ENCODE assay signal across 22 cellular contexts in the genomic region with DNA sequence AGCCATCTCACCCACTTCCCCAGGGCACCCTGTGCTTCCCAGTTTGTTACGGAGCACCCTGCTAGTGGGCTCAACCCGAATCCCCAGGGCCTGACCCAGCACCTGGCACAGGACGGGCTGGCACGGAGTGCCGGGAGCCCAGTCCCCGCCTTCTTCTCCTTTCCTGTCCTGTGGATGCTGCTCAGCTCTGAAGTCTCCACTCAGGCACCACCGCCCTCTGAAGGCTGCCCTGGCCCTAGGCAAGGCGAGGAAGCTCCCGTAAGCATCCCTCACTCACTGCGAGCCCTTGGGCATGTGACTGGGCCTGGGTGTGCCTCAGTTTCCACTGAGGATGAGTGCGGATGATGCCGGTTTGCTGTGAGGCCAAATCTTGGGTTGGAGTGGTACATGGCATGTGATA. TPM values are rescaled to one million over a fixed set of nuclear protein-coding genes. Genes with fewer than 3 reads are reported as not detected.
DNase-seq lines count a peak whose midpoint lies in the region; ATAC-seq and TF ChIP-seq lines count a peak whose summit lies in the region.
"Had no signal": no experiment of that assay in that cellular context is flagged by ENCODE, and none has a peak within 500 bp of the region (broad histone marks: within the 10 kb centered on the region; RNA-seq: fewer than 3 reads in every experiment).

No MANE protein-coding gene starts in this region.

- H3K27ac Mint-ChIP-seq in MCF 10A (ENCODE audit: low read depth, unreplicated experiment) (no peak overlapping the region), mesothelial cell of epicardium (no peak overlapping the region)
- H3K27ac Mint-ChIP-seq in naive thymus-derived CD8-positive, alpha-beta T cell = no peak overlapping the region
- H3K27ac Mint-ChIP-seq: CD8-positive, alpha-beta T cell had no signal

- H3K9ac ChIP-seq in iPS-20b (ENCODE audit: low read depth, low read length) = no peak overlapping the region
- no peak overlapping the region for H3K9ac ChIP-seq in rectal smooth muscle tissue (ENCODE audit: low read length)
- H3K9ac ChIP-seq: BLaER1, SK-N-SH had no signal

- no peak overlapping the region for H3K4me3 ChIP-seq in breast epithelium
- no peak overlapping the region for H3K4me3 ChIP-seq in SJCRH30
- H3K4me3 ChIP-seq in iPS-20b (ENCODE audit: low read length) = peak overlapping the region; percentile 15; the same call in 1 of the 2 replicates
- no peak overlapping the region for H3K4me3 ChIP-seq in rectal smooth muscle tissue (ENCODE audit: low read length)
- H3K4me3 ChIP-seq: BLaER1, GM12878, Peyer's patch had no signal

- no peak for TF ChIP-seq CTCF in breast epithelium (IDR thresholded peaks at IDR 0.05)
- no peak for TF ChIP-seq CTCF in MCF 10A (IDR thresholded peaks at IDR 0.05; ENCODE audit: unreplicated experiment)
- TF ChIP-seq CTCF in mesothelial cell of epicardium (IDR thresholded peaks at IDR 0.05; ENCODE audit: unreplicated experiment) = no peak

- no peaks in the 10 kb centered on the region for H3K36me3 ChIP-seq in breast epithelium
- H3K36me3 ChIP-seq in SJCRH30 = no peaks in the 10 kb centered on the region
- no peaks in the 10 kb centered on the region for H3K36me3 ChIP-seq in iPS-20b (ENCODE audit: insufficient read depth, low read depth, low read length)
- no peaks in the 10 kb centered on the region for H3K36me3 ChIP-seq in rectal smooth muscle tissue (ENCODE audit: control insufficient read depth, insufficient read depth, low read length)
- H3K36me3 ChIP-seq: BLaER1, Peyer's patch had no signal

- H3K27me3 ChIP-seq in breast epithelium = no peaks in the 10 kb centered on the region
- 0 out of 2 replicates have a peak, but pooled peaks cover 3% of the 10 kb centered on the region for H3K27me3 ChIP-seq in SJCRH30
- H3K27me3 ChIP-seq in iPS-20b (ENCODE audit: insufficient read depth, low read length) = peaks cover 19% of the 10 kb centered on the region; the same call in 1 of the 2 replicates
- no peaks in the 10 kb centered on the region for H3K27me3 ChIP-seq in rectal smooth muscle tissue (ENCODE audit: control insufficient read depth, insufficient read depth, low read length)
- H3K27me3 ChIP-seq: BLaER1, Peyer's patch had no signal

- H3K27me3 Mint-ChIP-seq in MCF 10A (ENCODE audit: insufficient read depth, unreplicated experiment) = no peaks in the 10 kb centered on the region
- H3K27me3 Mint-ChIP-seq in mesothelial cell of epicardium (ENCODE audit: low read depth) = peaks cover 29% of the 10 kb centered on the region
- H3K27me3 Mint-ChIP-seq in naive thymus-derived CD8-positive, alpha-beta T cell = peaks cover 0 to 13% (median 8%) of the 10 kb centered on the region in 5 donors

- no peak for TF ChIP-seq POLR2A in breast epithelium (IDR thresholded peaks at IDR 0.05)

- peaks cover 6% of the 10 kb centered on the region for H3K36me3 Mint-ChIP-seq in MCF 10A (ENCODE audit: insufficient read depth, unreplicated experiment)
- no peaks in the 10 kb centered on the region for H3K36me3 Mint-ChIP-seq in mesothelial cell of epicardium
- no peaks in the 10 kb centered on the region for H3K36me3 Mint-ChIP-seq in naive thymus-derived CD8-positive, alpha-beta T cell
- H3K36me3 Mint-ChIP-seq: CD8-positive, alpha-beta T cell had no signal

- CTCF ChIA-PET in MCF 10A (lab: Yijun Ruan, JAX) = no interaction called here

- peaks cover 0 to 8% of the 10 kb centered on the region in 2 donors for H3K4me1 ChIP-seq in breast epithelium
- H3K4me1 ChIP-seq in SJCRH30 = peaks cover 40% of the 10 kb centered on the region
- peaks cover 7% of the 10 kb centered on the region; the same call in 1 of the 2 replicates for H3K4me1 ChIP-seq in iPS-20b (ENCODE audit: insufficient read depth, low read length)
- H3K4me1 ChIP-seq in rectal smooth muscle tissue (ENCODE audit: control insufficient read depth, insufficient read depth, low read length) = peaks cover 36% of the 10 kb centered on the region
- H3K4me1 ChIP-seq: BLaER1 had no signal

- H3K9me3 ChIP-seq in breast epithelium (no peaks in the 10 kb centered on the region), SJCRH30 (replicated peaks) (no peaks in the 10 kb centered on the region), iPS-20b (ENCODE audit: insufficient read depth, low read depth, low read length) (no peaks in the 10 kb centered on the region)
- H3K9me3 ChIP-seq: BLaER1, Peyer's patch, SK-N-SH had no signal

- no peaks in the 10 kb centered on the region for H3K4me1 Mint-ChIP-seq in MCF 10A (ENCODE audit: insufficient read depth, unreplicated experiment)
- peaks cover 32% of the 10 kb centered on the region for H3K4me1 Mint-ChIP-seq in mesothelial cell of epicardium
- peaks cover 0 to 12% (median 1%) of the 10 kb centered on the region in 4 donors for H3K4me1 Mint-ChIP-seq in naive thymus-derived CD8-positive, alpha-beta T cell

- H3K9me3 Mint-ChIP-seq in MCF 10A (ENCODE audit: unreplicated experiment) (no peaks in the 10 kb centered on the region), mesothelial cell of epicardium (no peaks in the 10 kb centered on the region)
- H3K9me3 Mint-ChIP-seq in naive thymus-derived CD8-positive, alpha-beta T cell = peaks cover 0 to 2% (median 0%) of the 10 kb centered on the region in 9 donors
- H3K9me3 Mint-ChIP-seq: CD8-positive, alpha-beta T cell; HFFc6 had no signal

- ATAC-seq in naive thymus-derived CD8-positive, alpha-beta T cell = no peak
- ATAC-seq: CD8-positive, alpha-beta T cell; GM12878; Right ventricle myocardium inferior had no signal

- BruUV-seq in MCF 10A (replicated peaks; lab: Mats Ljungman, UMichigan) = no TSS peak

- intact Hi-C loops in breast epithelium (cut with DNase I; ENCODE audit: low total_unique reads) (no loop called here), MCF 10A (cut with micrococcal nuclease) (no loop called here)

- DNase-seq in breast epithelium (ENCODE audit: low spot score in 2 of 2) = no peak
- no peak for DNase-seq in MCF 10A (ENCODE audit: unreplicated experiment)
- DNase-seq in SJCRH30 = no peak
- no peak for DNase-seq in SHP77 (lab: John Stamatoyannopoulos, UW)
- no peak for DNase-seq in mesothelial cell of epicardium (ENCODE audit: low spot score in 2 of 2, unreplicated experiment in 2 of 2)
- DNase-seq in naive thymus-derived CD8-positive, alpha-beta T cell = no peak
- DNase-seq: CD8-positive, alpha-beta T cell; DND-41; GDM1; GOT3; HFFc6; NCI-H187; NCI-H774 had no signal

- no peak overlapping the region for H3K4me3 Mint-ChIP-seq in MCF 10A (ENCODE audit: unreplicated experiment)
- no peak overlapping the region for H3K4me3 Mint-ChIP-seq in mesothelial cell of epicardium
- H3K4me3 Mint-ChIP-seq in naive thymus-derived CD8-positive, alpha-beta T cell = no peak overlapping the region
- H3K4me3 Mint-ChIP-seq: CD8-positive, alpha-beta T cell; HFFc6 had no signal

- POLR2A ChIA-PET in MCF 10A (lab: Yijun Ruan, JAX) = no interaction called here
- POLR2A ChIA-PET in naive thymus-derived CD8-positive, alpha-beta T cell (lab: Charles Lee) = no interaction called here

- H3K27ac ChIP-seq in breast epithelium (peak overlapping the region; percentile 55 to 93), SJCRH30 (peak overlapping the region; percentile 87), iPS-20b (ENCODE audit: low read length) (no peak overlapping the region), rectal smooth muscle tissue (ENCODE audit: low read depth, low read length) (peak overlapping the region; percentile 69)
- H3K27ac ChIP-seq: BLaER1, Peyer's patch had no signal

RNA-seq across cellular contexts. Expression of a gene that starts 21.8 kb away (rescaled TPM):
- total RNA-seq in breast epithelium (under 1 TPM in 1 of 3 donors, not detected in 2; 0.16 TPM), MCF 10A (2022) (not detected in 2 replicates), mesothelial cell of epicardium (0.09 TPM in 1 of 3 replicates, not detected in the others)
- total RNA-seq in SJCRH30 (2014; rRNA removed; shearing (Covaris generic)) = 0.04 TPM in 1 of 2 replicates, not detected in the other
- not detected for total RNA-seq in naive thymus-derived CD8-positive, alpha-beta T cell
- not detected for polyA plus RNA-seq in naive thymus-derived CD8-positive, alpha-beta T cell
- total RNA-seq: CD8-positive, alpha-beta T cell; GM12878; LHCN-M2; NCI-H460; Right ventricle myocardium inferior had no signal
- polyA plus RNA-seq: GM12878, SK-N-SH had no signal

RNA-seq across cellular contexts. Expression of a gene that starts 58.6 kb away (rescaled TPM):
- total RNA-seq in breast epithelium (100 to 1,000 TPM in 1 of 3 donors, 10 to 100 TPM in 2; 55.1 to 246 (median 83.1) TPM), MCF 10A (2022) (not detected in 2 replicates), mesothelial cell of epicardium (4.5 to 4.6 TPM (median 4.6 TPM) in 3 replicates)
- total RNA-seq in SJCRH30 (2014; rRNA removed; shearing (Covaris generic)) = 0.41 and 0.42 TPM in 2 replicates
- total RNA-seq in naive thymus-derived CD8-positive, alpha-beta T cell = not detected
- polyA plus RNA-seq in naive thymus-derived CD8-positive, alpha-beta T cell = under 1 TPM in 1 of 3 donors, not detected in 2; 0.35 TPM
- total RNA-seq: CD8-positive, alpha-beta T cell; LHCN-M2; NCI-H460 had no signal
- polyA plus RNA-seq: GM12878 had no signal
